In genomic region chr2:165115258-165115657, GRCh38 we compare ENCODE assay signal across 24 cellular contexts.
"Had no signal": no experiment of that assay in that cellular context is flagged by ENCODE, and none has a peak within 500 bp of the region (broad histone marks: within the 10 kb centered on the region; RNA-seq: fewer than 3 reads in every experiment).

No MANE protein-coding gene starts in this region.

- H2AFZ ChIP-seq: PC-9 had no signal

- H3K36me3 Mint-ChIP-seq: T-cell had no signal

- H3K9me3 Mint-ChIP-seq: T-cell had no signal

- H3K4me1 Mint-ChIP-seq: T-cell had no signal

- H3K27me3 Mint-ChIP-seq: T-cell had no signal

- H3K4me3 ChIP-seq: PC-9, Peyer's patch had no signal

- H3K4me1 ChIP-seq: Peyer's patch had no signal

- H3K4me3 Mint-ChIP-seq: T-cell had no signal

- H3K9me2 ChIP-seq: SK-N-SH had no signal

- H3K9me3 ChIP-seq: Peyer's patch, SK-N-SH had no signal

- H3K27me3 ChIP-seq: Peyer's patch had no signal

- H3K27ac Mint-ChIP-seq: T-cell had no signal

- H3K36me3 ChIP-seq: Peyer's patch had no signal

- ATAC-seq: T-cell had no signal

- H3K9ac ChIP-seq: SK-N-SH had no signal

- H3K27ac ChIP-seq: HL-60, PC-9, Peyer's patch had no signal

- H3K4me2 ChIP-seq: PC-9 had no signal

- DNase-seq: KBM-7; MV-4-11; NCI-H1048; NCI-H1105; NCI-H1436 treated with DMSO at 0.1 percent for 48 hours; NCI-H1694; NCI-H187 treated with DMSO at 0.1 percent for 48 hours; NCI-H2029 treated with DMSO at 0.1 percent for 48 hours; NCI-H2107; NCI-H2227 treated with DMSO at 0.1 percent for 48 hours; NCI-H510A; NCI-H524 treated with DMSO at 0.1 percent for 48 hours; NCI-H69; NCI-H774; NK-92 treated with Interleukin-12 subunit alpha and Interleukin-12 subunit beta, amount 100 ng/mL, for 24 hours; PC-9; Peyer's patch; Right ventricle myocardium superior; RPMI8226; SIG-M5; SK-N-SH; SW 1271; T-cell had no signal
